ENCODE assay signal across 8 cellular contexts in genomic region chr10:112811741-112812551, GRCh38.
A peak's percentile ranks its signal among the peaks of the same experiment; 100 is the strongest.
DNase-seq lines count a peak whose midpoint lies in the region; ATAC-seq and TF ChIP-seq lines count a peak whose summit lies in the region.

No MANE protein-coding gene starts in this region.

- DNase-seq in HCEC 1CT = peak; percentile 92
- peak; percentile 89 for DNase-seq in amniotic stem cell (lab: John Stamatoyannopoulos, UW)
- DNase-seq in iPS-NIHi11 (ENCODE audit: low spot score) = peak; percentile 61
- DNase-seq in smooth muscle cell of the brain vasculature (ENCODE audit: low read depth, low spot score) = peak; percentile 66
- no peak for DNase-seq in NCI-H2029 treated with DMSO at 0.1 percent for 48 hours (lab: John Stamatoyannopoulos, UW)
- no peak for DNase-seq in GM13977 (ENCODE audit: low spot score)

- ATAC-seq in GM21825 (IDR thresholded peaks at IDR 0.05; ENCODE audit: unreplicated experiment) = no peak
- no peak for ATAC-seq in GM21381 (IDR thresholded peaks at IDR 0.05; ENCODE audit: unreplicated experiment)

- TF ChIP-seq CTCF in GM13977 (IDR thresholded peaks at IDR 0.05; ENCODE audit: extremely low read depth, insufficient read depth, missing control alignments) = no peak

- in situ Hi-C loops in GM13977 (cut with MboI; ENCODE audit: low pct_unique_long_range_greater_than_20kb, low sequenced_read_pairs, unreplicated experiment) = no loop called here

Comparison
In these comparisons a context has a peak if more than half of its experiments do, and no peak if none do; other contexts are left out.
1. DNase-seq: peak in HCEC 1CT (single experiment), amniotic stem cell (single experiment), iPS-NIHi11 (single experiment) and smooth muscle cell of the brain vasculature (single experiment); none in NCI-H2029 treated with DMSO at 0.1 percent for 48 hours (single experiment) and GM13977 (single experiment).